19 cellular contexts compared by ENCODE assay signal in genomic region chr5:89187883-89188465, GRCh38.
"Had no signal": no experiment of that assay in that cellular context is flagged by ENCODE, and none has a peak within 500 bp of the region (broad histone marks: within the 10 kb centered on the region; RNA-seq: fewer than 3 reads in every experiment).

No MANE protein-coding gene starts in this region.

- H3K27ac ChIP-seq: gastroesophageal sphincter, spleen, transverse colon had no signal

- ATAC-seq: activated CD8-positive, alpha-beta memory T cell treated with anti-CD3 and anti-CD28 coated beads, Interleukin-2, amount 10 ng/mL, durations not matched to agents 7 days and 5 days; activated naive CD4-positive, alpha-beta T cell treated with anti-CD3 and anti-CD28 coated beads, Interleukin-2, amount 50 U/mL, for 72 hours; activated T-cell treated with anti-CD3 and anti-CD28 coated beads, Interleukin-2, amount 50 U/mL, for 4 hours; gastroesophageal sphincter; left ventricle myocardium superior; natural killer cell treated with Interleukin-12 subunit alpha and Interleukin-12 subunit beta and Interleukin-15 and Interleukin-18, amount 100 ng/mL, for 72 hours; sciatic nerve had no signal

- DNase-seq: activated CD4-positive, alpha-beta T cell treated with anti-CD3 and anti-CD28 coated beads, Interleukin-2, amount 50 U/mL, for 4 hours; activated CD4-positive, CD25-positive, alpha-beta regulatory T cell treated with anti-CD3 and anti-CD28 coated beads, Interleukin-2, amount 50 U/mL, for 72 hours; activated CD8-positive, alpha-beta memory T cell treated with anti-CD3 and anti-CD28 coated beads, Interleukin-2, amount 10 ng/mL, durations not matched to agents 7 days and 5 days; activated effector memory CD4-positive, alpha-beta T cell treated with anti-CD3 and anti-CD28 coated beads, Interleukin-2, amount 50 U/mL, for 16 hours; activated T-cell treated with anti-CD3 and anti-CD28 coated beads, Interleukin-2, amount 50 U/mL, for 4 hours; cerebellar nuclear complex; dermis blood vessel endothelial cell; left ventricle myocardium superior; mesenchymal stem cell; nucleus accumbens; spleen; stimulated activated CD4-positive, alpha-beta T cell treated with anti-CD3 and anti-CD28 coated beads, Interleukin-2, amount 100 ng/mL, for 24 hours; stimulated activated naive CD4-positive, alpha-beta T cell; substantia nigra; transverse colon had no signal

- H3K4me1 ChIP-seq: gastroesophageal sphincter, spleen, transverse colon had no signal

- H3K36me3 ChIP-seq: gastroesophageal sphincter, spleen, transverse colon had no signal

- H3K9me3 ChIP-seq: gastroesophageal sphincter, spleen, transverse colon had no signal

- H3K27me3 ChIP-seq: gastroesophageal sphincter, spleen, transverse colon had no signal

- H3K4me3 ChIP-seq: gastroesophageal sphincter, spleen, transverse colon had no signal
